In genomic region chr6:1311400-1312192, GRCh38 we compare ENCODE assay signal across 1 cellular context.
TF ChIP-seq lines count a peak whose summit lies in the region.

A gene with protein sequence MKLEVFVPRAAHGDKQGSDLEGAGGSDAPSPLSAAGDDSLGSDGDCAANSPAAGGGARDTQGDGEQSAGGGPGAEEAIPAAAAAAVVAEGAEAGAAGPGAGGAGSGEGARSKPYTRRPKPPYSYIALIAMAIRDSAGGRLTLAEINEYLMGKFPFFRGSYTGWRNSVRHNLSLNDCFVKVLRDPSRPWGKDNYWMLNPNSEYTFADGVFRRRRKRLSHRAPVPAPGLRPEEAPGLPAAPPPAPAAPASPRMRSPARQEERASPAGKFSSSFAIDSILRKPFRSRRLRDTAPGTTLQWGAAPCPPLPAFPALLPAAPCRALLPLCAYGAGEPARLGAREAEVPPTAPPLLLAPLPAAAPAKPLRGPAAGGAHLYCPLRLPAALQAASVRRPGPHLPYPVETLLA (plus strand): TSS chr6:1312098. CDS start chr6:1312705, 607 bp downstream.

TF ChIP-seq in HepG2, 621 proteins besides CTCF, POLR2A, EP300 and RAD21 (continued from another document and continues in another):
- TF ChIP-seq ZNF556 (CRISPR knock-in tag; IDR thresholded peaks at IDR 0.05; ENCODE audit: borderline replicate concordance) (no peak), TOPORS (CRISPR knock-in tag; IDR thresholded peaks at IDR 0.05) (peak; percentile 99), FIP1L1 (IDR thresholded peaks at IDR 0.05; ENCODE audit: borderline replicate concordance, insufficient read depth, low read depth, low read length) (no peak), TSC22D2 (CRISPR knock-in tag; IDR thresholded peaks at IDR 0.05; ENCODE audit: borderline replicate concordance) (peak; percentile 93; the same call in 1 of the 2 replicates), PREB (CRISPR knock-in tag; IDR thresholded peaks at IDR 0.05) (no peak), MXI1 (IDR thresholded peaks at IDR 0.05; ENCODE audit: borderline replicate concordance, low read depth, low read length) (peak; percentile 73; the same call in 2 of the 3 replicates), CAMTA2 (CRISPR knock-in tag; IDR thresholded peaks at IDR 0.05; ENCODE audit: borderline replicate concordance) (peak; percentile 78; the same call in 1 of the 2 replicates), SYNCRIP (IDR thresholded peaks at IDR 0.05; ENCODE audit: insufficient read depth, low read depth, low read length) (no peak), NCOA1 (CRISPR knock-in tag; IDR thresholded peaks at IDR 0.05) (peak; percentile 99), GTF2F1 (IDR thresholded peaks at IDR 0.05; ENCODE audit: low read length) (peak; percentile 94), IKZF1 (IDR thresholded peaks at IDR 0.05) (no peak), RERE (CRISPR knock-in tag; IDR thresholded peaks at IDR 0.05; ENCODE audit: low read depth) (peak; percentile 83; the same call in 1 of the 2 replicates), NRL (CRISPR knock-in tag; IDR thresholded peaks at IDR 0.05; ENCODE audit: borderline replicate concordance) (peak; percentile 40; the same call in 1 of the 2 replicates), ZNF12 (CRISPR knock-in tag; IDR thresholded peaks at IDR 0.05) (peak; percentile 57), TAF1 (CRISPR knock-in tag; IDR thresholded peaks at IDR 0.05) (peak; percentile 99), ZNF253 (CRISPR knock-in tag; IDR thresholded peaks at IDR 0.05; ENCODE audit: borderline replicate concordance) (no peak; the same call in 1 of the 2 replicates), MTA1 (CRISPR knock-in tag; IDR thresholded peaks at IDR 0.05; ENCODE audit: borderline replicate concordance) (peak; percentile 90), KDM2A (CRISPR knock-in tag; IDR thresholded peaks at IDR 0.05; ENCODE audit: borderline replicate concordance, low read depth) (peak; percentile 95), ZNF382 (CRISPR knock-in tag; IDR thresholded peaks at IDR 0.05; ENCODE audit: borderline replicate concordance) (no peak), ZNF549 (CRISPR knock-in tag; IDR thresholded peaks at IDR 0.05) (peak; percentile 76; the same call in 1 of the 2 replicates), ZSCAN29 (CRISPR knock-in tag; conservative IDR thresholded peaks at IDR 0.05) (no peak), SNAPC2 (CRISPR knock-in tag; IDR thresholded peaks at IDR 0.05) (peak; percentile 96), TP53 (CRISPR knock-in tag; conservative IDR thresholded peaks at IDR 0.05) (peak; percentile 55; the same call in 1 of the 2 replicates), CCAR2 (optimal IDR thresholded peaks at IDR 0.05; ENCODE audit: low read depth, low read length) (no peak), AHDC1 (CRISPR knock-in tag; IDR thresholded peaks at IDR 0.05; ENCODE audit: borderline replicate concordance) (peak; percentile 72; the same call in 1 of the 2 replicates), ZNF879 (CRISPR knock-in tag; IDR thresholded peaks at IDR 0.05) (peak; percentile 94; the same call in 1 of the 2 replicates), ARNT2 (CRISPR knock-in tag; IDR thresholded peaks at IDR 0.05; ENCODE audit: low read depth) (peak; percentile 97), ZNF292 (CRISPR knock-in tag; IDR thresholded peaks at IDR 0.05; ENCODE audit: borderline replicate concordance, low read depth) (no peak), BCL6 (CRISPR knock-in tag; IDR thresholded peaks at IDR 0.05) (peak; percentile 84; the same call in 1 of the 2 replicates), ZNF713 (CRISPR knock-in tag; IDR thresholded peaks at IDR 0.05) (no peak; the same call in 1 of the 2 replicates), ZBTB33 (CRISPR knock-in tag; IDR thresholded peaks at IDR 0.05) (no peak), KDM5A (IDR thresholded peaks at IDR 0.05; ENCODE audit: borderline replicate concordance, low read length) (peak; percentile 53; the same call in 1 of the 2 replicates), RCOR2 (CRISPR knock-in tag; IDR thresholded peaks at IDR 0.05) (no peak; the same call in 1 of the 2 replicates), ELF3 (CRISPR knock-in tag; IDR thresholded peaks at IDR 0.05) (peak; percentile 89), ZNF598 (CRISPR knock-in tag; IDR thresholded peaks at IDR 0.05; ENCODE audit: borderline replicate concordance) (peak; percentile 94; the same call in 1 of the 2 replicates), TFDP1 (CRISPR knock-in tag; IDR thresholded peaks at IDR 0.05; ENCODE audit: borderline replicate concordance) (peak; percentile 93), FOXK2 (IDR thresholded peaks at IDR 0.05) (no peak), ZNF652 (CRISPR knock-in tag; IDR thresholded peaks at IDR 0.05; ENCODE audit: borderline replicate concordance, low read depth) (no peak)
- TF ChIP-seq, protein P1, sequence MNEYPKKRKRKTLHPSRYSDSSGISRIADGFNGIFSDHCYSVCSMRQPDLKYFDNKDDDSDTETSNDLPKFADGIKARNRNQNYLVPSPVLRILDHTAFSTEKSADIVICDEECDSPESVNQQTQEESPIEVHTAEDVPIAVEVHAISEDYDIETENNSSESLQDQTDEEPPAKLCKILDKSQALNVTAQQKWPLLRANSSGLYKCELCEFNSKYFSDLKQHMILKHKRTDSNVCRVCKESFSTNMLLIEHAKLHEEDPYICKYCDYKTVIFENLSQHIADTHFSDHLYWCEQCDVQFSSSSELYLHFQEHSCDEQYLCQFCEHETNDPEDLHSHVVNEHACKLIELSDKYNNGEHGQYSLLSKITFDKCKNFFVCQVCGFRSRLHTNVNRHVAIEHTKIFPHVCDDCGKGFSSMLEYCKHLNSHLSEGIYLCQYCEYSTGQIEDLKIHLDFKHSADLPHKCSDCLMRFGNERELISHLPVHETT (CRISPR knock-in tag; conservative IDR thresholded peaks at IDR 0.05): peak; percentile 91; the same call in 1 of the 2 replicates
- TF ChIP-seq, protein P2, sequence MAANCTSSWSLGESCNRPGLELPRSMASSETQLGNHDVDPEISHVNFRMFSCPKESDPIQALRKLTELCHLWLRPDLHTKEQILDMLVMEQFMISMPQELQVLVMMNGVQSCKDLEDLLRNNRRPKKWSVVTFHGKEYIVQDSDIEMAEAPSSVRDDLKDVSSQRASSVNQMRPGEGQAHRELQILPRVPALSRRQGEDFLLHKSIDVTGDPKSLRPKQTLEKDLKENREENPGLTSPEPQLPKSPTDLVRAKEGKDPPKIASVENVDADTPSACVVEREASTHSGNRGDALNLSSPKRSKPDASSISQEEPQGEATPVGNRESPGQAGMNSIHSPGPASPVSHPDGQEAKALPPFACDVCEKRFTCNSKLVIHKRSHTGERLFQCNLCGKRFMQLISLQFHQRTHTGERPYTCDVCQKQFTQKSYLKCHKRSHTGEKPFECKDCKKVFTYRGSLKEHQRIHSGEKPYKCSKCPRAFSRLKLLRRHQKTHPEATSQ (CRISPR knock-in tag; IDR thresholded peaks at IDR 0.05; ENCODE audit: borderline replicate concordance): peak; percentile 93
- TF ChIP-seq, protein P3, sequence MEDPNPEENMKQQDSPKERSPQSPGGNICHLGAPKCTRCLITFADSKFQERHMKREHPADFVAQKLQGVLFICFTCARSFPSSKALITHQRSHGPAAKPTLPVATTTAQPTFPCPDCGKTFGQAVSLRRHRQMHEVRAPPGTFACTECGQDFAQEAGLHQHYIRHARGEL (CRISPR knock-in tag; IDR thresholded peaks at IDR 0.05): peak; percentile 27; the same call in 1 of the 2 replicates
